Comparison of ENCODE assay signal across 13 cellular contexts in the genomic region with DNA sequence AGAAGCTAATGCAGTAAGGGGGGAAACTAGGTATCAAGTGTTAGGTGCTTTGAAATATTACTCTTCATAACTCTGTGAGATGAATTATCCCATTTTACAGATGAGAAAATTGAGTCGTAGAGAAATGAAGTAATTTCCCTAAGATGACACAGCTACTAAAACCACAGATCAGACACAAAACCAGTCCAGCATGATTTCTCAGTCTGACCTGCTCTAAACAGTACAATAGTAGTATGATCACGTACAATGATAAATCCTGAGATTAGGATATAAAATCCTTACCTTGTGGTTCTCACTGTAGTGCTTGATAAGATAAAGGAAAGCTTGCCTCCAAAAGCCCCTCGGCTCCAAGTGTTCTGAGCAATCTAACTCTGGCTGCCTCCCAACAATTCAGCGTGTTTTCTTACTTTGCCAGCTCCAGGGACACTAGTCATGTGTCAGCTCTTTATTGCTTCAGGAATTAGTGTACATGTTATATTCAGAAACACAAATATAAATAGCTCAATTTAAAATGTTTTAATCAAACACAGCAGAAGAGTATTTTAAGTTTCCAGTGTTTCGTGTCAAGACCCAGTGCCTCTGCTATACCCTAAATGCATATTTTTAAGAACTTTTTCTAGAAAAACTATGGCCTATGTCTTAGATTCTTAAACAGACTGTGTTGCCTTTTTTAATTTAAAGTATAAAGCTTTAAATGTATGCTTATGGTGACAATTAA.
DNase-seq lines count a peak whose midpoint lies in the region; TF ChIP-seq lines count a peak whose summit lies in the region.
"Had no signal": no experiment of that assay in that cellular context is flagged by ENCODE, and none has a peak within 500 bp of the region (broad histone marks: within the 10 kb centered on the region; RNA-seq: fewer than 3 reads in every experiment).

No MANE protein-coding gene starts in this region.

- H3K27ac ChIP-seq in mammary epithelial cell (ENCODE audit: insufficient read depth, low read depth, low read length) (no peak overlapping the region), ovary (no peak overlapping the region), esophagus squamous epithelium (peak overlapping the region in 2 of 4 donors; percentile 6 to 45)
- H3K27ac ChIP-seq: esophagus muscularis mucosa, sigmoid colon had no signal

- H3K4me2 ChIP-seq in mammary epithelial cell (ENCODE audit: insufficient read depth, low read depth, low read length): no peak overlapping the region

- 49% methylated on average over 5 of the region's 5 CpGs for WGBS in mammary epithelial cell (ENCODE audit: low coverage, missing lambda C conversion rate)
- WGBS in ovary, 3 donors: 65 to 72% (median 66%) methylated on average over 5 of the region's 5 CpGs
- WGBS in esophagus squamous epithelium, 2 donors: 44 to 58% methylated on average over 5 of the region's 5 CpGs

- dilution Hi-C loops in mammary epithelial cell (cut with HindIII; ENCODE audit: low sequenced_read_pairs): no loop called here

- H4K20me1 ChIP-seq in mammary epithelial cell (ENCODE audit: insufficient read depth, low read length): no peaks in the 10 kb centered on the region

- H3K4me3 ChIP-seq in mammary epithelial cell (replicated peaks in 1 of 3; ENCODE audit: insufficient read depth in 1 of 3, low read depth in 2 of 3, low read length in 3 of 3) (no peak overlapping the region), ovary (no peak overlapping the region), esophagus squamous epithelium (no peak overlapping the region)
- H3K4me3 ChIP-seq: esophagus muscularis mucosa, sigmoid colon had no signal

- H2AFZ ChIP-seq in mammary epithelial cell (ENCODE audit: low read depth, low read length): no peak overlapping the region

- DNase-seq in Calu3: peak; percentile 14
- DNase-seq in NCI-H1092 (lab: John Stamatoyannopoulos, UW): peak; percentile 15
- DNase-seq in mammary epithelial cell: peak; percentile 20
- DNase-seq in left kidney (ENCODE audit: low read depth, low spot score): peak; percentile 59
- no peak for DNase-seq in ovary
- DNase-seq in esophagus squamous epithelium (lab: John Stamatoyannopoulos, UW): no peak
- no peak for DNase-seq in stimulated activated CD4-positive, alpha-beta T cell treated with anti-CD3 and anti-CD28 coated beads, Interleukin-4, amount 100 ng/mL, for 4 hours
- no peak for DNase-seq in GM13976 (ENCODE audit: low spot score)
- DNase-seq: NCI-H748 treated with DMSO at 0.1 percent for 48 hours, sigmoid colon, T-helper 2 cell had no signal

- H3K27me3 ChIP-seq in mammary epithelial cell (ENCODE audit: insufficient read depth, low read length): no peaks in the 10 kb centered on the region
- H3K27me3 ChIP-seq in ovary: no peaks in the 10 kb centered on the region
- no peaks in the 10 kb centered on the region for H3K27me3 ChIP-seq in esophagus squamous epithelium
- H3K27me3 ChIP-seq: esophagus muscularis mucosa, sigmoid colon had no signal

- TF ChIP-seq POLR2A in ovary (IDR thresholded peaks at IDR 0.05): no peak
- no peak for TF ChIP-seq POLR2A in esophagus squamous epithelium (IDR thresholded peaks at IDR 0.05)

- H3K4me1 ChIP-seq in mammary epithelial cell (ENCODE audit: insufficient read depth, low read length): no peaks in the 10 kb centered on the region
- no peaks in the 10 kb centered on the region for H3K4me1 ChIP-seq in ovary (ENCODE audit: insufficient read depth)
- H3K4me1 ChIP-seq in esophagus squamous epithelium: peaks cover 0 to 49% (median 13%) of the 10 kb centered on the region in 3 donors

- CTCF ChIA-PET in Calu3 (lab: Charles Lee) (no interaction called here), mammary epithelial cell (lab: Charles Lee; ENCODE audit: low non-redundant PET) (no interaction called here)

- H3K27ac Mint-ChIP-seq in Calu3 (ENCODE audit: unreplicated experiment): peak overlapping the region; percentile 24

- H3K4me3 Mint-ChIP-seq in Calu3 (ENCODE audit: low read depth, unreplicated experiment): no peak overlapping the region
- H3K4me3 Mint-ChIP-seq: IgD-negative memory B cell had no signal

- H3K27me3 Mint-ChIP-seq in Calu3 (ENCODE audit: unreplicated experiment): no peaks in the 10 kb centered on the region
- H3K27me3 Mint-ChIP-seq: IgD-negative memory B cell had no signal

- H3K36me3 Mint-ChIP-seq in Calu3 (ENCODE audit: insufficient read depth, unreplicated experiment): no peaks in the 10 kb centered on the region

- H3K4me1 Mint-ChIP-seq in Calu3 (ENCODE audit: low read depth, unreplicated experiment): peaks cover 36% of the 10 kb centered on the region

- TF ChIP-seq CTCF in Calu3 (IDR thresholded peaks at IDR 0.05; ENCODE audit: unreplicated experiment) (no peak), mammary epithelial cell (conservative IDR thresholded peaks at IDR 0.05 in 1 of 2, IDR thresholded peaks at IDR 0.05 in 1 of 2; ENCODE audit: extremely low read depth in 1 of 2, insufficient read depth in 1 of 2, low read depth in 1 of 2, low read length in 2 of 2) (no peak), ovary (IDR thresholded peaks at IDR 0.05) (no peak), esophagus squamous epithelium (IDR thresholded peaks at IDR 0.05) (no peak), GM13976 (IDR thresholded peaks at IDR 0.05; ENCODE audit: borderline replicate concordance, control extremely low read depth, extremely low read depth, insufficient read depth, missing control alignments) (no peak)

- in situ Hi-C loops in mammary epithelial cell (cut with MboI; ENCODE audit: low sequenced_read_pairs in 2 of 2) (no loop called here), GM13976 (cut with MboI; ENCODE audit: low sequenced_read_pairs, unreplicated experiment) (no loop called here)

- H3K36me3 ChIP-seq in mammary epithelial cell (ENCODE audit: insufficient read depth, low read length) (no peaks in the 10 kb centered on the region), ovary (no peaks in the 10 kb centered on the region), esophagus squamous epithelium (no peaks in the 10 kb centered on the region)
- H3K36me3 ChIP-seq: esophagus muscularis mucosa, sigmoid colon had no signal

- no peaks in the 10 kb centered on the region for H3K79me2 ChIP-seq in mammary epithelial cell (ENCODE audit: insufficient read depth, low read length)

- H3K9me3 ChIP-seq in mammary epithelial cell (replicated peaks; ENCODE audit: insufficient read depth, low read length) (no peaks in the 10 kb centered on the region), ovary (no peaks in the 10 kb centered on the region), esophagus squamous epithelium (no peaks in the 10 kb centered on the region)
- H3K9me3 ChIP-seq: esophagus muscularis mucosa, sigmoid colon had no signal

- peaks cover 3% of the 10 kb centered on the region for H3K9me3 Mint-ChIP-seq in Calu3 (ENCODE audit: low read depth, unreplicated experiment)
- H3K9me3 Mint-ChIP-seq: IgD-negative memory B cell had no signal

- no peak overlapping the region for H3K9ac ChIP-seq in mammary epithelial cell (ENCODE audit: insufficient read depth, low read length)

- intact Hi-C loops in Calu3 (cut with micrococcal nuclease; ENCODE audit: unreplicated experiment) (no loop called here), mammary epithelial cell (cut with micrococcal nuclease) (no loop called here), ovary (cut with DNase I) (no loop called here), esophagus squamous epithelium (cut with DNase I) (no loop called here)

- no TSS peak for BruUV-seq in Calu3 (replicated peaks; lab: Mats Ljungman, UMichigan)
- BruUV-seq in mammary epithelial cell (replicated peaks; lab: Mats Ljungman, UMichigan): no TSS peak

- TF ChIP-seq EP300 in ovary (IDR thresholded peaks at IDR 0.05): no peak

Comparison
In these comparisons a context has a peak if more than half of its experiments do, and no peak if none do; other contexts are left out.
1. DNase-seq: peak in Calu3 (single experiment), NCI-H1092 (single experiment), mammary epithelial cell (single experiment) and left kidney (single experiment); none in ovary (0 of 5), esophagus squamous epithelium (single experiment), stimulated activated CD4-positive, alpha-beta T cell treated with anti-CD3 and anti-CD28 coated beads, Interleukin-4, amount 100 ng/mL, for 4 hours (0 of 2) and GM13976 (single experiment).